In the genomic region with DNA sequence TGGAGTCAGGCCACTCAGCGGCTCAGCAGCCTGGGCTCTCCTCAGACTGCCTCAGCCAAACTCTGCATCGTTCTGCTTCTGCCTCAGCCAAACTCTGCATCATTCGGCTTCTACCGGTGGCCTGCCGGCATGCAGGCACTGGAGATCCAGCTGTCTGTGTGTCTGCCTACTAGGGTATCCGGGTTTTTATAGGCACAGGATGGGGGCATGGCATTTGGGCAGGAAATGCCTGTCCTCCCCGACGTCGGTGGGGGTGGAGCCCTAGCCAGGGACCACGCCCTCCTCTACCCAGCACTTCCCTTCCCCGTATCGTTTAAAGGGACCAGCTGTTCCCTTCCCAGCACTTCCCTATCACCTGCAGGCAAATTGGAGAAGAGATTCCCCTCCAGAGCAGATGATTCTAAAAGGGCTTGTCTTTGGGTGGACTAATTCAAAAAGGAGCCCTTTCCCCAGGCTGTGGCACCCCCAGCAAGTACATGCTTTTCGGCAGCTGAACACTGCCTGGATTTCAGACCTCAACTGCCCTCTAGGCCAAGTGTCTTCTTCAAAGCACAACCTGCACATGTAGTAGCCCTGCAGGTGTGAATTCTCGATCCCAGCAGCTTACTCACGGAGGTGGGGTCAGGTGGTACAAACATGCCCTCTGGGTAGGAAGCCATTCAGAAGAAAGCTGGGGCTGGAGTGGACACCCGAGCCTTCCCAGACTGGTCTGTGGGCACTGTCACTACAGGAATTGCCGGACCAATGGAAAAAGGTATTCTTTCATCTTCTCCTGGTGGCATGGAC, we compare ENCODE assay signal across 7 cellular contexts.
A peak's percentile ranks its signal among the peaks of the same experiment; 100 is the strongest.
DNase-seq lines count a peak whose midpoint lies in the region; ATAC-seq lines count a peak whose summit lies in the region.

No MANE protein-coding gene starts in this region.

- DNase-seq in NCI-H1694 treated with DMSO at 0.1 percent for 48 hours (lab: John Stamatoyannopoulos, UW): peak; percentile 19
- peak; percentile 54 for DNase-seq in activated T-cell treated with anti-CD3 and anti-CD28 coated beads, Interleukin-2, amount 50 U/mL, for 1 hour
- DNase-seq in stimulated activated CD8-positive, alpha-beta memory T cell treated with anti-CD3 and anti-CD28 coated beads, Interleukin-7, amount 100 ng/mL, for 24 hours (ENCODE audit: low read depth): peak; percentile 16

- no peaks in the 10 kb centered on the region for H3K9me3 ChIP-seq in iPS-18c (ENCODE audit: control insufficient read depth, insufficient read depth, low read length)

- ATAC-seq in GM19324 (IDR thresholded peaks at IDR 0.05; ENCODE audit: low FRiP score, unreplicated experiment) (peak; percentile 35), GM18858 (IDR thresholded peaks at IDR 0.05; ENCODE audit: unreplicated experiment) (no peak), HG03097 (IDR thresholded peaks at IDR 0.05; ENCODE audit: low FRiP score, unreplicated experiment) (no peak)

- peak overlapping the region; percentile 49 for H3K4me3 ChIP-seq in iPS-18c (ENCODE audit: insufficient read depth, low read depth, low read length)
